10 cellular contexts compared by ENCODE assay signal in the genomic region with DNA sequence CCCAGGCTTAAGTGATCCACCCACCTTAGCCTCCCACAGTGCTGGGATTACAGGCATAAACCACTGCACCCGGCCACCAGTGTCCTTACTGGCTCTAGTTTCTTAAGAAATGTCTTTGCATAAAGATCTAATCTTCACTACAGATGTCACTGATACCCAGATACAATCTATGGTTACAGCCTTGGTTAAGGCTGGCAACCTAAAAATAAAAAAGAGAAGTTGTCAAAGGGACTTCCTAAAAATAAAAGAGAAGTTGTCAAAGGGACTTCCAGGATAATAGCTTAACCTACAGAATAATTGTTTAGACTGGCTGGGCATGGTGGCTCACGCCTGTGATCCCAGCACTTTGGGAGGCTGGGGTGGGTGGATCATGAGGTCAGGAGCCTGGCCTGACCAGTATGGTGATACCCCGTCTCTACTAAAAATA. TPM values are rescaled to one million over a fixed set of nuclear protein-coding genes. Genes with fewer than 3 reads are reported as not detected.
DNase-seq lines count a peak whose midpoint lies in the region; ATAC-seq and TF ChIP-seq lines count a peak whose summit lies in the region.
"Had no signal": no experiment of that assay in that cellular context is flagged by ENCODE, and none has a peak within 500 bp of the region (broad histone marks: within the 10 kb centered on the region; RNA-seq: fewer than 3 reads in every experiment).

No MANE protein-coding gene starts in this region.

- H3K4me3 Mint-ChIP-seq in memory B cell: peak overlapping the region; percentile 72

- peaks cover 5% of the 10 kb centered on the region for H3K9me3 Mint-ChIP-seq in memory B cell

- H3K27ac ChIP-seq in dorsolateral prefrontal cortex: peak overlapping the region in 2 of 59 donors; percentile 0 to 20
- H3K27ac ChIP-seq: cardiac muscle cell had no signal

- H3K36me3 Mint-ChIP-seq in memory B cell: peaks cover 30% of the 10 kb centered on the region

- peak overlapping the region; percentile 81 for H3K27ac Mint-ChIP-seq in memory B cell

- H3K27me3 Mint-ChIP-seq in memory B cell: no peaks in the 10 kb centered on the region

- peaks cover 15% of the 10 kb centered on the region for H3K4me1 Mint-ChIP-seq in memory B cell

- intact Hi-C loops in dorsolateral prefrontal cortex (cut with DNase I): no loop called here

- ATAC-seq in GM18511 (IDR thresholded peaks at IDR 0.05; ENCODE audit: unreplicated experiment) (peak; percentile 86), HG02610 (IDR thresholded peaks at IDR 0.05; ENCODE audit: unreplicated experiment) (peak; percentile 84), memory B cell (ENCODE audit: low read depth) (peak; percentile 85)

- H3K4me3 ChIP-seq in dorsolateral prefrontal cortex: no peak overlapping the region
- H3K4me3 ChIP-seq: cardiac muscle cell had no signal

- TF ChIP-seq CTCF in dorsolateral prefrontal cortex (IDR thresholded peaks at IDR 0.05 in 54 of 56, conservative IDR thresholded peaks at IDR 0.05 in 2 of 56; ENCODE audit: low read depth in 1 of 56, partially characterized antibody in 56 of 56): no peak

- DNase-seq in NOMO-1 (lab: John Stamatoyannopoulos, UW; ENCODE audit: unreplicated experiment in 2 of 2): peak; percentile 79 to 97
- DNase-seq in memory B cell (ENCODE audit: low spot score in 2 of 2): peak; percentile 18 to 49
- no peak for DNase-seq in NCI-H2029 (lab: John Stamatoyannopoulos, UW)
- no peak for DNase-seq in dorsolateral prefrontal cortex
- DNase-seq in putamen (ENCODE audit: low spot score): no peak
- no peak for DNase-seq in RKO (ENCODE audit: low spot score)
- DNase-seq: posterior cingulate gyrus had no signal

- no peaks in the 10 kb centered on the region for H3K27me3 ChIP-seq in dorsolateral prefrontal cortex
- H3K27me3 ChIP-seq: cardiac muscle cell had no signal

RNA-seq across cellular contexts. Expression of gene ETFBKMT, which starts 27.6 kb away (rescaled TPM):
- total RNA-seq in dorsolateral prefrontal cortex: 1 to 10 TPM; 1.6 to 8.4 (median 4.6) TPM

RNA-seq across cellular contexts. Expression of gene AMN1, which starts 41.7 kb away (rescaled TPM):
- total RNA-seq in dorsolateral prefrontal cortex: 10 to 100 TPM; 29.1 to 65.1 (median 46.0) TPM

Comparison
In these comparisons a context has a peak if more than half of its experiments do, and no peak if none do; other contexts are left out.
1. DNase-seq: peak in NOMO-1 (2 of 2) and memory B cell (2 of 2); none in NCI-H2029 (single experiment), dorsolateral prefrontal cortex (0 of 10), putamen (single experiment) and RKO (single experiment).
2. Peak in every context shown above with its lines, with median percentiles within 50 percentile points of each other: ATAC-seq.